ENCODE assay signal across 1 cellular context in the genomic region with DNA sequence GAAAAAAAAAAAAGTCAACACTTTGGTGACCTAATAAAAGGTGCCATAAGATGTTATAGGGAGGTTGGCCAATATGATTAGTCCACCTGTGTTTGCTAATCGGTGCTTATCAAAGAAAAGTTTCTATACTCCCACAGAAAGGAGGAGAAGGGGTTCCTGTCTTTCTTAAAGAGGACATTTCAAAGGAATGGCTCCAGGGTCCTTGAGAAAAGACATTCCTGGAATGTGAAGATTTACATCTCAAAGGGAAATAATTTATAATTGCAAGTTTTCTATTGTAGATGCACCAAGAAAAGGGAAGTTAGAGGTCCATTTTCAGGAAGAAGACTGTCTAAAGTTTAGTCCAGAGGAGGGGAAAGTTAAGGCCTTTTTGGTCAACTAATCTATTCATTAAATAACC.
TF ChIP-seq lines count a peak whose summit lies in the region.

No MANE protein-coding gene starts in this region.

TF ChIP-seq in GM23338, 12 proteins besides CTCF, POLR2A, EP300 and RAD21 (continued from another document):
- TF ChIP-seq, protein P1, sequence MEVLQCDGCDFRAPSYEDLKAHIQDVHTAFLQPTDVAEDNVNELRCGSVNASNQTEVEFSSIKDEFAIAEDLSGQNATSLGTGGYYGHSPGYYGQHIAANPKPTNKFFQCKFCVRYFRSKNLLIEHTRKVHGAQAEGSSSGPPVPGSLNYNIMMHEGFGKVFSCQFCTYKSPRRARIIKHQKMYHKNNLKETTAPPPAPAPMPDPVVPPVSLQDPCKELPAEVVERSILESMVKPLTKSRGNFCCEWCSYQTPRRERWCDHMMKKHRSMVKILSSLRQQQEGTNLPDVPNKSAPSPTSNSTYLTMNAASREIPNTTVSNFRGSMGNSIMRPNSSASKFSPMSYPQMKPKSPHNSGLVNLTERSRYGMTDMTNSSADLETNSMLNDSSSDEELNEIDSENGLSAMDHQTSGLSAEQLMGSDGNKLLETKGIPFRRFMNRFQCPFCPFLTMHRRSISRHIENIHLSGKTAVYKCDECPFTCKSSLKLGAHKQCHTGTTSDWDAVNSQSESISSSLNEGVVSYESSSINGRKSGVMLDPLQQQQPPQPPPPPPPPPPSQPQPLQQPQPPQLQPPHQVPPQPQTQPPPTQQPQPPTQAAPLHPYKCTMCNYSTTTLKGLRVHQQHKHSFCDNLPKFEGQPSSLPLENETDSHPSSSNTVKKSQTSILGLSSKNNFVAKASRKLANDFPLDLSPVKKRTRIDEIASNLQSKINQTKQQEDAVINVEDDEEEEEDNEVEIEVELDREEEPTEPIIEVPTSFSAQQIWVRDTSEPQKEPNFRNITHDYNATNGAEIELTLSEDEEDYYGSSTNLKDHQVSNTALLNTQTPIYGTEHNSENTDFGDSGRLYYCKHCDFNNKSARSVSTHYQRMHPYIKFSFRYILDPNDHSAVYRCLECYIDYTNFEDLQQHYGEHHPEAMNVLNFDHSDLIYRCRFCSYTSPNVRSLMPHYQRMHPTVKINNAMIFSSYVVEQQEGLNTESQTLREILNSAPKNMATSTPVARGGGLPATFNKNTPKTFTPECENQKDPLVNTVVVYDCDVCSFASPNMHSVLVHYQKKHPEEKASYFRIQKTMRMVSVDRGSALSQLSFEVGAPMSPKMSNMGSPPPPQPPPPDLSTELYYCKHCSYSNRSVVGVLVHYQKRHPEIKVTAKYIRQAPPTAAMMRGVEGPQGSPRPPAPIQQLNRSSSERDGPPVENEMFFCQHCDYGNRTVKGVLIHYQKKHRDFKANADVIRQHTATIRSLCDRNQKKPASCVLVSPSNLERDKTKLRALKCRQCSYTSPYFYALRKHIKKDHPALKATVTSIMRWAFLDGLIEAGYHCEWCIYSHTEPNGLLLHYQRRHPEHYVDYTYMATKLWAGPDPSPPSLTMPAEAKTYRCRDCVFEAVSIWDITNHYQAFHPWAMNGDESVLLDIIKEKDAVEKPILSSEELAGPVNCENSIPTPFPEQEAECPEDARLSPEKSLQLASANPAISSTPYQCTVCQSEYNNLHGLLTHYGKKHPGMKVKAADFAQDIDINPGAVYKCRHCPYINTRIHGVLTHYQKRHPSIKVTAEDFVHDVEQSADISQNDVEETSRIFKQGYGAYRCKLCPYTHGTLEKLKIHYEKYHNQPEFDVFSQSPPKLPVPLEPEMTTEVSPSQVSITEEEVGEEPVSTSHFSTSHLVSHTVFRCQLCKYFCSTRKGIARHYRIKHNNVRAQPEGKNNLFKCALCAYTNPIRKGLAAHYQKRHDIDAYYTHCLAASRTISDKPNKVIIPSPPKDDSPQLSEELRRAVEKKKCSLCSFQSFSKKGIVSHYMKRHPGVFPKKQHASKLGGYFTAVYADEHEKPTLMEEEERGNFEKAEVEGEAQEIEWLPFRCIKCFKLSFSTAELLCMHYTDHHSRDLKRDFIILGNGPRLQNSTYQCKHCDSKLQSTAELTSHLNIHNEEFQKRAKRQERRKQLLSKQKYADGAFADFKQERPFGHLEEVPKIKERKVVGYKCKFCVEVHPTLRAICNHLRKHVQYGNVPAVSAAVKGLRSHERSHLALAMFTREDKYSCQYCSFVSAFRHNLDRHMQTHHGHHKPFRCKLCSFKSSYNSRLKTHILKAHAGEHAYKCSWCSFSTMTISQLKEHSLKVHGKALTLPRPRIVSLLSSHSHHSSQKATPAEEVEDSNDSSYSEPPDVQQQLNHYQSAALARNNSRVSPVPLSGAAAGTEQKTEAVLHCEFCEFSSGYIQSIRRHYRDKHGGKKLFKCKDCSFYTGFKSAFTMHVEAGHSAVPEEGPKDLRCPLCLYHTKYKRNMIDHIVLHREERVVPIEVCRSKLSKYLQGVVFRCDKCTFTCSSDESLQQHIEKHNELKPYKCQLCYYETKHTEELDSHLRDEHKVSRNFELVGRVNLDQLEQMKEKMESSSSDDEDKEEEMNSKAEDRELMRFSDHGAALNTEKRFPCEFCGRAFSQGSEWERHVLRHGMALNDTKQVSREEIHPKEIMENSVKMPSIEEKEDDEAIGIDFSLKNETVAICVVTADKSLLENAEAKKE (CRISPR knock-in tag; IDR thresholded peaks at IDR 0.05): peak; percentile 49; the same call in 1 of the 2 replicates
- 0 out of 2 replicates have a peak, but pooled peaks have one; percentile 43 for TF ChIP-seq NANOG (IDR thresholded peaks at IDR 0.05; ENCODE audit: borderline replicate concordance)
- no peak for TF ChIP-seq POLR2AphosphoS5 (IDR thresholded peaks at IDR 0.05; ENCODE audit: low read depth)
TF ChIP-seq in GM23338: peak in this region for 2.
